Comparison of ENCODE assay signal across 1 cellular context in genomic region chr1:26556041-26556440, GRCh38.
TF ChIP-seq lines count a peak whose summit lies in the region.

No MANE protein-coding gene starts in this region.

TF ChIP-seq in K562, 482 proteins besides CTCF, POLR2A, EP300 and RAD21 (continued from another document):
- no peak for TF ChIP-seq ARID4B (CRISPR knock-in tag; IDR thresholded peaks at IDR 0.05)
- 0 out of 2 replicates have a peak, but pooled peaks have one; percentile 13 for TF ChIP-seq FOSL1 (tag; conservative IDR thresholded peaks at IDR 0.05)
